Comparison of ENCODE assay signal across 1 cellular context in the genomic region with DNA sequence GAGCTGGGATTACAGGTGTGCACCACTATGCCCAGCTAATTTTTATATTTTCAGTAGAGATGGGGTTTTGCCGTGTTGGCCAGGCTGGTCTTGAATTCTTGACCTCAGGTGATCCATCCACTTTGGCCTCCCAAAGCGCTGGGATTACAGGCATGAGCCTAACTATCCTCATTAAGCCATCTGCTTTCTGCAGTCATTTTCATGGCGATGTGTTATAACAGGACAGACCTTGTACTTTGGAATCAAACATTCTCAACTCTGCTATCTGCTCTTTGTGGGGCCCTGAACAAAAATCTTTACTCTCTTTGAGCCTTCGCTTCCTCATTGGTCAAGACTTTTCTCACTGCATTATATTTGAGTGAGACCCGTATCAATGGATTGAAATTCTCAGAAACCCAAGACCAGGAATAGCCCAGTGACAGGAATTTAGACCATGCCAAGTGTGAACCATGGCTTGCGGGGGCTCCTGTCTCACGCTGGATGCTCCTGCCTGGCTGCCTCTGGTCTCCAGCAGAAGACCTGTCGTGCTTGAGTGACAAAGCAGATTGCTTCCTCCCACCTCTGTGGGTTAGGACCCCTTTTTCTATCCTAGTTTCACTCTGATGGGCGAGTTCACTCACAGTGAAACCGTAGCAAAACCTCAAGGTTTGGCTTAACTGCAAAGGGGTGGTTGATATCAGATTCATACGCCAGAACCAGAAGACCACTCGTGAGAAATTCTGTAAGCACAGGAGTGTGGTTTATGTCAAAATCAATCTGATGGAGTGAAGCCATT.
TF ChIP-seq lines count a peak whose summit lies in the region.

No MANE protein-coding gene starts in this region.

TF ChIP-seq in HepG2, 621 proteins besides CTCF, POLR2A, EP300 and RAD21 (continued from another document and continues in another):
- TF ChIP-seq, protein P1, sequence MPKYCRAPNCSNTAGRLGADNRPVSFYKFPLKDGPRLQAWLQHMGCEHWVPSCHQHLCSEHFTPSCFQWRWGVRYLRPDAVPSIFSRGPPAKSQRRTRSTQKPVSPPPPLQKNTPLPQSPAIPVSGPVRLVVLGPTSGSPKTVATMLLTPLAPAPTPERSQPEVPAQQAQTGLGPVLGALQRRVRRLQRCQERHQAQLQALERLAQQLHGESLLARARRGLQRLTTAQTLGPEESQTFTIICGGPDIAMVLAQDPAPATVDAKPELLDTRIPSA (CRISPR knock-in tag; IDR thresholded peaks at IDR 0.05; ENCODE audit: borderline replicate concordance), result no peak
- TF ChIP-seq DPF2 (CRISPR knock-in tag; IDR thresholded peaks at IDR 0.05; ENCODE audit: borderline replicate concordance, low read depth) (peak; percentile 41; the same call in 1 of the 2 replicates), ZNF256 (CRISPR knock-in tag; conservative IDR thresholded peaks at IDR 0.05) (no peak), JUNB (CRISPR knock-in tag; IDR thresholded peaks at IDR 0.05; ENCODE audit: borderline replicate concordance) (no peak), ZNF468 (CRISPR knock-in tag; IDR thresholded peaks at IDR 0.05) (no peak), SKI (IDR thresholded peaks at IDR 0.05; ENCODE audit: partially characterized antibody) (no peak), RELA (CRISPR knock-in tag; IDR thresholded peaks at IDR 0.05) (no peak), ZNF670 (CRISPR knock-in tag; IDR thresholded peaks at IDR 0.05; ENCODE audit: borderline replicate concordance) (no peak), NCOA2 (CRISPR knock-in tag; IDR thresholded peaks at IDR 0.05) (peak; percentile 61; the same call in 1 of the 2 replicates), ZFP37 (CRISPR knock-in tag; IDR thresholded peaks at IDR 0.05; ENCODE audit: borderline replicate concordance) (no peak), CEBPB (IDR thresholded peaks at IDR 0.05; ENCODE audit: borderline replicate concordance, low read depth, low read length) (no peak), ZNF17 (CRISPR knock-in tag; IDR thresholded peaks at IDR 0.05) (no peak), CBX5 (CRISPR knock-in tag; IDR thresholded peaks at IDR 0.05; ENCODE audit: borderline replicate concordance) (no peak), CREB1 (IDR thresholded peaks at IDR 0.05) (no peak), CREB1 (CRISPR knock-in tag; IDR thresholded peaks at IDR 0.05) (no peak), ZMYM3 (CRISPR knock-in tag; IDR thresholded peaks at IDR 0.05) (no peak), HDAC2 (CRISPR knock-in tag; IDR thresholded peaks at IDR 0.05) (peak; percentile 72), CHCHD3 (CRISPR knock-in tag; IDR thresholded peaks at IDR 0.05) (no peak), CCAR2 (optimal IDR thresholded peaks at IDR 0.05; ENCODE audit: low read depth, low read length) (no peak), MTA3 (CRISPR knock-in tag; IDR thresholded peaks at IDR 0.05) (no peak), ZNF121 (CRISPR knock-in tag; IDR thresholded peaks at IDR 0.05) (no peak), PPARG (CRISPR knock-in tag; conservative IDR thresholded peaks at IDR 0.05) (0 out of 2 replicates have a peak, but pooled peaks have one; percentile 13), ZNF614 (CRISPR knock-in tag; IDR thresholded peaks at IDR 0.05; ENCODE audit: borderline replicate concordance) (no peak), MIER3 (CRISPR knock-in tag; IDR thresholded peaks at IDR 0.05; ENCODE audit: borderline replicate concordance) (peak; percentile 36; the same call in 1 of the 2 replicates), ZC3H4 (CRISPR knock-in tag; IDR thresholded peaks at IDR 0.05; ENCODE audit: borderline replicate concordance) (no peak), ZNF224 (CRISPR knock-in tag; IDR thresholded peaks at IDR 0.05) (no peak), CBFB (CRISPR knock-in tag; IDR thresholded peaks at IDR 0.05) (no peak), BRCA1 (CRISPR knock-in tag; IDR thresholded peaks at IDR 0.05) (no peak), NONO (IDR thresholded peaks at IDR 0.05) (no peak), NONO (CRISPR knock-in tag; conservative IDR thresholded peaks at IDR 0.05) (no peak), JDP2 (CRISPR knock-in tag; IDR thresholded peaks at IDR 0.05; ENCODE audit: borderline replicate concordance) (no peak), ZNF317 (CRISPR knock-in tag; IDR thresholded peaks at IDR 0.05) (peak; percentile 79; the same call in 1 of the 2 replicates), KDM5A (IDR thresholded peaks at IDR 0.05; ENCODE audit: borderline replicate concordance, low read length) (no peak), ZNF251 (CRISPR knock-in tag; IDR thresholded peaks at IDR 0.05) (no peak), TMF1 (CRISPR knock-in tag; IDR thresholded peaks at IDR 0.05; ENCODE audit: low read depth) (no peak), ZNF777 (CRISPR knock-in tag; IDR thresholded peaks at IDR 0.05) (no peak), DNMT1 (CRISPR knock-in tag; IDR thresholded peaks at IDR 0.05) (no peak), ZNF816 (CRISPR knock-in tag; IDR thresholded peaks at IDR 0.05; ENCODE audit: borderline replicate concordance) (no peak)
- TF ChIP-seq, protein P2, sequence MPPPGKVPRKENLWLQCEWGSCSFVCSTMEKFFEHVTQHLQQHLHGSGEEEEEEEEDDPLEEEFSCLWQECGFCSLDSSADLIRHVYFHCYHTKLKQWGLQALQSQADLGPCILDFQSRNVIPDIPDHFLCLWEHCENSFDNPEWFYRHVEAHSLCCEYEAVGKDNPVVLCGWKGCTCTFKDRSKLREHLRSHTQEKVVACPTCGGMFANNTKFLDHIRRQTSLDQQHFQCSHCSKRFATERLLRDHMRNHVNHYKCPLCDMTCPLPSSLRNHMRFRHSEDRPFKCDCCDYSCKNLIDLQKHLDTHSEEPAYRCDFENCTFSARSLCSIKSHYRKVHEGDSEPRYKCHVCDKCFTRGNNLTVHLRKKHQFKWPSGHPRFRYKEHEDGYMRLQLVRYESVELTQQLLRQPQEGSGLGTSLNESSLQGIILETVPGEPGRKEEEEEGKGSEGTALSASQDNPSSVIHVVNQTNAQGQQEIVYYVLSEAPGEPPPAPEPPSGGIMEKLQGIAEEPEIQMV (CRISPR knock-in tag; IDR thresholded peaks at IDR 0.05; ENCODE audit: low read depth), result no peak
- TF ChIP-seq, protein P3, sequence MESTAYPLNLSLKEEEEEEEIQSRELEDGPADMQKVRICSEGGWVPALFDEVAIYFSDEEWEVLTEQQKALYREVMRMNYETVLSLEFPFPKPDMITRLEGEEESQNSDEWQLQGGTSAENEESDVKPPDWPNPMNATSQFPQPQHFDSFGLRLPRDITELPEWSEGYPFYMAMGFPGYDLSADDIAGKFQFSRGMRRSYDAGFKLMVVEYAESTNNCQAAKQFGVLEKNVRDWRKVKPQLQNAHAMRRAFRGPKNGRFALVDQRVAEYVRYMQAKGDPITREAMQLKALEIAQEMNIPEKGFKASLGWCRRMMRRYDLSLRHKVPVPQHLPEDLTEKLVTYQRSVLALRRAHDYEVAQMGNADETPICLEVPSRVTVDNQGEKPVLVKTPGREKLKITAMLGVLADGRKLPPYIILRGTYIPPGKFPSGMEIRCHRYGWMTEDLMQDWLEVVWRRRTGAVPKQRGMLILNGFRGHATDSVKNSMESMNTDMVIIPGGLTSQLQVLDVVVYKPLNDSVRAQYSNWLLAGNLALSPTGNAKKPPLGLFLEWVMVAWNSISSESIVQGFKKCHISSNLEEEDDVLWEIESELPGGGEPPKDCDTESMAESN (CRISPR knock-in tag; conservative IDR thresholded peaks at IDR 0.05), result 0 out of 2 replicates have a peak, but pooled peaks have one; percentile 37
- TF ChIP-seq, protein P4, sequence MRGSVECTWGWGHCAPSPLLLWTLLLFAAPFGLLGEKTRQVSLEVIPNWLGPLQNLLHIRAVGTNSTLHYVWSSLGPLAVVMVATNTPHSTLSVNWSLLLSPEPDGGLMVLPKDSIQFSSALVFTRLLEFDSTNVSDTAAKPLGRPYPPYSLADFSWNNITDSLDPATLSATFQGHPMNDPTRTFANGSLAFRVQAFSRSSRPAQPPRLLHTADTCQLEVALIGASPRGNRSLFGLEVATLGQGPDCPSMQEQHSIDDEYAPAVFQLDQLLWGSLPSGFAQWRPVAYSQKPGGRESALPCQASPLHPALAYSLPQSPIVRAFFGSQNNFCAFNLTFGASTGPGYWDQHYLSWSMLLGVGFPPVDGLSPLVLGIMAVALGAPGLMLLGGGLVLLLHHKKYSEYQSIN (CRISPR knock-in tag; IDR thresholded peaks at IDR 0.05; ENCODE audit: borderline replicate concordance), result no peak
- TF ChIP-seq, protein P5, sequence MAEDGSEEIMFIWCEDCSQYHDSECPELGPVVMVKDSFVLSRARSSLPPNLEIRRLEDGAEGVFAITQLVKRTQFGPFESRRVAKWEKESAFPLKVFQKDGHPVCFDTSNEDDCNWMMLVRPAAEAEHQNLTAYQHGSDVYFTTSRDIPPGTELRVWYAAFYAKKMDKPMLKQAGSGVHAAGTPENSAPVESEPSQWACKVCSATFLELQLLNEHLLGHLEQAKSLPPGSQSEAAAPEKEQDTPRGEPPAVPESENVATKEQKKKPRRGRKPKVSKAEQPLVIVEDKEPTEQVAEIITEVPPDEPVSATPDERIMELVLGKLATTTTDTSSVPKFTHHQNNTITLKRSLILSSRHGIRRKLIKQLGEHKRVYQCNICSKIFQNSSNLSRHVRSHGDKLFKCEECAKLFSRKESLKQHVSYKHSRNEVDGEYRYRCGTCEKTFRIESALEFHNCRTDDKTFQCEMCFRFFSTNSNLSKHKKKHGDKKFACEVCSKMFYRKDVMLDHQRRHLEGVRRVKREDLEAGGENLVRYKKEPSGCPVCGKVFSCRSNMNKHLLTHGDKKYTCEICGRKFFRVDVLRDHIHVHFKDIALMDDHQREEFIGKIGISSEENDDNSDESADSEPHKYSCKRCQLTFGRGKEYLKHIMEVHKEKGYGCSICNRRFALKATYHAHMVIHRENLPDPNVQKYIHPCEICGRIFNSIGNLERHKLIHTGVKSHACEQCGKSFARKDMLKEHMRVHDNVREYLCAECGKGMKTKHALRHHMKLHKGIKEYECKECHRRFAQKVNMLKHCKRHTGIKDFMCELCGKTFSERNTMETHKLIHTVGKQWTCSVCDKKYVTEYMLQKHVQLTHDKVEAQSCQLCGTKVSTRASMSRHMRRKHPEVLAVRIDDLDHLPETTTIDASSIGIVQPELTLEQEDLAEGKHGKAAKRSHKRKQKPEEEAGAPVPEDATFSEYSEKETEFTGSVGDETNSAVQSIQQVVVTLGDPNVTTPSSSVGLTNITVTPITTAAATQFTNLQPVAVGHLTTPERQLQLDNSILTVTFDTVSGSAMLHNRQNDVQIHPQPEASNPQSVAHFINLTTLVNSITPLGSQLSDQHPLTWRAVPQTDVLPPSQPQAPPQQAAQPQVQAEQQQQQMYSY (CRISPR knock-in tag; IDR thresholded peaks at IDR 0.05), result no peak
- TF ChIP-seq, protein P6, sequence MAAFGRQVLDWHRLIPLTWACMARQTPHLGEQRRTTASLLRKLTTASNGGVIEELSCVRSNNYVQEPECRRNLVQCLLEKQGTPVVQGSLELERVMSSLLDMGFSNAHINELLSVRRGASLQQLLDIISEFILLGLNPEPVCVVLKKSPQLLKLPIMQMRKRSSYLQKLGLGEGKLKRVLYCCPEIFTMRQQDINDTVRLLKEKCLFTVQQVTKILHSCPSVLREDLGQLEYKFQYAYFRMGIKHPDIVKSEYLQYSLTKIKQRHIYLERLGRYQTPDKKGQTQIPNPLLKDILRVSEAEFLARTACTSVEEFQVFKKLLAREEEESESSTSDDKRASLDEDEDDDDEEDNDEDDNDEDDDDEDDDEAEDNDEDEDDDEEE (CRISPR knock-in tag; IDR thresholded peaks at IDR 0.05), result no peak
- TF ChIP-seq, protein P7, sequence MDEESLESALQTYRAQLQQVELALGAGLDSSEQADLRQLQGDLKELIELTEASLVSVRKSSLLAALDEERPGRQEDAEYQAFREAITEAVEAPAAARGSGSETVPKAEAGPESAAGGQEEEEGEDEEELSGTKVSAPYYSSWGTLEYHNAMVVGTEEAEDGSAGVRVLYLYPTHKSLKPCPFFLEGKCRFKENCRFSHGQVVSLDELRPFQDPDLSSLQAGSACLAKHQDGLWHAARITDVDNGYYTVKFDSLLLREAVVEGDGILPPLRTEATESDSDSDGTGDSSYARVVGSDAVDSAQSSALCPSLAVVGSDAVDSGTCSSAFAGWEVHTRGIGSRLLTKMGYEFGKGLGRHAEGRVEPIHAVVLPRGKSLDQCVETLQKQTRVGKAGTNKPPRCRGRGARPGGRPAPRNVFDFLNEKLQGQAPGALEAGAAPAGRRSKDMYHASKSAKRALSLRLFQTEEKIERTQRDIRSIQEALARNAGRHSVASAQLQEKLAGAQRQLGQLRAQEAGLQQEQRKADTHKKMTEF (CRISPR knock-in tag; IDR thresholded peaks at IDR 0.05), result 0 out of 2 replicates have a peak, but pooled peaks have one; percentile 36
- TF ChIP-seq, protein P8, sequence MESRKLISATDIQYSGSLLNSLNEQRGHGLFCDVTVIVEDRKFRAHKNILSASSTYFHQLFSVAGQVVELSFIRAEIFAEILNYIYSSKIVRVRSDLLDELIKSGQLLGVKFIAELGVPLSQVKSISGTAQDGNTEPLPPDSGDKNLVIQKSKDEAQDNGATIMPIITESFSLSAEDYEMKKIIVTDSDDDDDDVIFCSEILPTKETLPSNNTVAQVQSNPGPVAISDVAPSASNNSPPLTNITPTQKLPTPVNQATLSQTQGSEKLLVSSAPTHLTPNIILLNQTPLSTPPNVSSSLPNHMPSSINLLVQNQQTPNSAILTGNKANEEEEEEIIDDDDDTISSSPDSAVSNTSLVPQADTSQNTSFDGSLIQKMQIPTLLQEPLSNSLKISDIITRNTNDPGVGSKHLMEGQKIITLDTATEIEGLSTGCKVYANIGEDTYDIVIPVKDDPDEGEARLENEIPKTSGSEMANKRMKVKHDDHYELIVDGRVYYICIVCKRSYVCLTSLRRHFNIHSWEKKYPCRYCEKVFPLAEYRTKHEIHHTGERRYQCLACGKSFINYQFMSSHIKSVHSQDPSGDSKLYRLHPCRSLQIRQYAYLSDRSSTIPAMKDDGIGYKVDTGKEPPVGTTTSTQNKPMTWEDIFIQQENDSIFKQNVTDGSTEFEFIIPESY (CRISPR knock-in tag; IDR thresholded peaks at IDR 0.05), result no peak
- TF ChIP-seq, protein P9, sequence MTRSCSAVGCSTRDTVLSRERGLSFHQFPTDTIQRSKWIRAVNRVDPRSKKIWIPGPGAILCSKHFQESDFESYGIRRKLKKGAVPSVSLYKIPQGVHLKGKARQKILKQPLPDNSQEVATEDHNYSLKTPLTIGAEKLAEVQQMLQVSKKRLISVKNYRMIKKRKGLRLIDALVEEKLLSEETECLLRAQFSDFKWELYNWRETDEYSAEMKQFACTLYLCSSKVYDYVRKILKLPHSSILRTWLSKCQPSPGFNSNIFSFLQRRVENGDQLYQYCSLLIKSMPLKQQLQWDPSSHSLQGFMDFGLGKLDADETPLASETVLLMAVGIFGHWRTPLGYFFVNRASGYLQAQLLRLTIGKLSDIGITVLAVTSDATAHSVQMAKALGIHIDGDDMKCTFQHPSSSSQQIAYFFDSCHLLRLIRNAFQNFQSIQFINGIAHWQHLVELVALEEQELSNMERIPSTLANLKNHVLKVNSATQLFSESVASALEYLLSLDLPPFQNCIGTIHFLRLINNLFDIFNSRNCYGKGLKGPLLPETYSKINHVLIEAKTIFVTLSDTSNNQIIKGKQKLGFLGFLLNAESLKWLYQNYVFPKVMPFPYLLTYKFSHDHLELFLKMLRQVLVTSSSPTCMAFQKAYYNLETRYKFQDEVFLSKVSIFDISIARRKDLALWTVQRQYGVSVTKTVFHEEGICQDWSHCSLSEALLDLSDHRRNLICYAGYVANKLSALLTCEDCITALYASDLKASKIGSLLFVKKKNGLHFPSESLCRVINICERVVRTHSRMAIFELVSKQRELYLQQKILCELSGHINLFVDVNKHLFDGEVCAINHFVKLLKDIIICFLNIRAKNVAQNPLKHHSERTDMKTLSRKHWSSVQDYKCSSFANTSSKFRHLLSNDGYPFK (CRISPR knock-in tag; IDR thresholded peaks at IDR 0.05; ENCODE audit: borderline replicate concordance), result no peak
